Comparison of ENCODE assay signal across 1 cellular context in the genomic region with DNA sequence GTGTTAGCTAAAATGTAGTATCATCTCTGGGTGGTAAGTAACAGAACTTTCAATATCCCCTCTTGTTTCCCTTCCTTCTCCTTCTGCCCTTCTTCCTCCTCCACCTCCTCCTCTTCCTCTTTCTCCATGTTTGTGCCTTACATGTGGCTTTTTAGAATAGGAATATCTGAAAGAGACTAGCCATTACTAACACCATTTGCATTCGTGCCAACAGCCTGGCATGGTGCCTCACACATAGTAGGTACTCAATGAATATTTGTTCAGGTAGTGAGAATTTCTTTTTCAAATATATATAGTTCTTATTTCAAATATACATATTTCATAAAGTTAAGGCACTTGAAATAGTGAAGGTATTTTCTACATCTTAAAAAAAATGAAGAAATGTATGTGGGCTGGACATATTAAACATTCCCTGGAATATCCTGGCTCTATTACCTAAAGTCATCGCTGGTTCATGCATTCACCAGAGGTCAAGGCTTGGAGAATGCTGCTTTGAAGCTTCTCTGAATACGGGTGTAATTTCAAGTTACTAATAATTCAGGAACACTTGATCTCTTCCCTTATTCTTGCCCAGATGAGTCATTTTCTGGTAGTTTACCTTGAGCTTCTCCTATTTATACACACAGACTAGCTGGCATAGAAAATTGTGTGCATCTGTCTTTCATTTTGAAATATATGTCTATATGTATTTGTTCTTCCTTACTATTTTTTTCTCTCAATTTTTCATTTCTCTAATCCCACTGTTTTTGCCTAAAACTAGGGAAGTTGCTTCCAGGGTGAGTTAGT.
TF ChIP-seq lines count a peak whose summit lies in the region.

No MANE protein-coding gene starts in this region.

TF ChIP-seq in endothelial cell of umbilical vein, 7 proteins besides CTCF, POLR2A, EP300 and RAD21:
- peak; percentile 46 for TF ChIP-seq FOS (IDR thresholded peaks at IDR 0.05; ENCODE audit: borderline replicate concordance, insufficient read depth, low read length)
- TF ChIP-seq, protein P1, sequence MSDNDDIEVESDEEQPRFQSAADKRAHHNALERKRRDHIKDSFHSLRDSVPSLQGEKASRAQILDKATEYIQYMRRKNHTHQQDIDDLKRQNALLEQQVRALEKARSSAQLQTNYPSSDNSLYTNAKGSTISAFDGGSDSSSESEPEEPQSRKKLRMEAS (IDR thresholded peaks at IDR 0.05; ENCODE audit: insufficient read depth, insufficient read length): no peak
